In genomic region chr17:32341857-32342602, GRCh38 we compare ENCODE assay signal across 8 cellular contexts. TPM values are rescaled to one million over a fixed set of nuclear protein-coding genes. Genes with fewer than 3 reads are reported as not detected.
A peak's percentile ranks its signal among the peaks of the same experiment; 100 is the strongest.
DNase-seq lines count a peak whose midpoint lies in the region; ATAC-seq and TF ChIP-seq lines count a peak whose summit lies in the region.

C17orf75 (minus strand) TSS chr17:32342173; CDS start chr17:32342139, 34 bp downstream.

- TF ChIP-seq POLR2A in uterus (IDR thresholded peaks at IDR 0.05) = peak in 1 of 2 donors; percentile 54

- intact Hi-C loops in uterus (cut with DNase I; ENCODE audit: low total_unique reads) = no loop called here

- H3K27ac Mint-ChIP-seq in T-helper 2 cell treated with Interferon-gamma antibody and Interleukin-4, amounts not matched to agents 5 μg/mL and 100 μg/mL, for 36 hours = peak within 1 kb of the TSS; percentile 93

- H3K27me3 Mint-ChIP-seq in T-helper 2 cell treated with Interferon-gamma antibody and Interleukin-4, amounts not matched to agents 5 μg/mL and 100 μg/mL, for 36 hours (ENCODE audit: low read depth) = no peaks in the 10 kb centered on the region

- peak; percentile 76 for ATAC-seq in HG02571 (IDR thresholded peaks at IDR 0.05; ENCODE audit: unreplicated experiment)

- no peaks in the 10 kb centered on the region for H3K9me3 Mint-ChIP-seq in T-helper 2 cell treated with Interferon-gamma antibody and Interleukin-4, amounts not matched to agents 5 μg/mL and 100 μg/mL, for 36 hours

- DNase-seq in NCI-H1092 treated with DMSO at 0.1 percent for 48 hours (lab: John Stamatoyannopoulos, UW) (peak; percentile 81), anterior cingulate cortex (lab: John Stamatoyannopoulos, UW) (peak in 56 of 58 donors; percentile 18 to 88 (median 66)), hepatic stellate cell (ENCODE audit: low spot score) (peak; percentile 70), putamen (ENCODE audit: low spot score) (peak; percentile 83), uterus (peak; percentile 66 to 82)
- peak; percentile 76 for DNase-seq in T-helper 2 cell treated with Interferon-gamma antibody and Interleukin-4, amounts not matched to agents 5 μg/mL and 100 μg/mL, for 36 hours (ENCODE audit: low spot score)

- H3K4me3 ChIP-seq in GM08714 (ENCODE audit: low read length) (peak within 1 kb of the TSS; percentile 85), uterus (peak within 1 kb of the TSS; percentile 52 to 58)

- H3K4me3 Mint-ChIP-seq in T-helper 2 cell treated with Interferon-gamma antibody and Interleukin-4, amounts not matched to agents 5 μg/mL and 100 μg/mL, for 36 hours = peak within 1 kb of the TSS; percentile 90

- H3K4me1 ChIP-seq in uterus = no peaks in the 10 kb centered on the region

- H3K4me1 Mint-ChIP-seq in T-helper 2 cell treated with Interferon-gamma antibody and Interleukin-4, amounts not matched to agents 5 μg/mL and 100 μg/mL, for 36 hours (ENCODE audit: low read depth) = peaks cover 22% of the 10 kb centered on the region

- H3K36me3 ChIP-seq in uterus = no peaks in the 10 kb centered on the region

- peaks cover 9% of the 10 kb centered on the region for H3K36me3 Mint-ChIP-seq in T-helper 2 cell treated with Interferon-gamma antibody and Interleukin-4, amounts not matched to agents 5 μg/mL and 100 μg/mL, for 36 hours (ENCODE audit: low read depth)

- no peaks in the 10 kb centered on the region for H3K9me3 ChIP-seq in uterus

- H3K27ac ChIP-seq in uterus = peak within 1 kb of the TSS; percentile 82 to 85

- H3K27me3 ChIP-seq in uterus = no peaks in the 10 kb centered on the region

- peak in 1 of 4 experiments; percentile 14 for TF ChIP-seq CTCF in uterus (IDR thresholded peaks at IDR 0.05)

RNA-seq across cellular contexts. Expression of gene C17orf75, which starts in this region (rescaled TPM):
- 10 to 100 TPM; 11.8 to 40.9 (median 18.0) TPM for total RNA-seq in uterus

Comparison
In these comparisons a context has a peak if more than half of its experiments do, and no peak if none do; other contexts are left out.
1. Peak in every context shown above with its lines: DNase-seq, ATAC-seq, H3K4me3 ChIP-seq and H3K27ac ChIP-seq.